24 cellular contexts compared by ENCODE assay signal in genomic region chr17:72642720-72643119, GRCh38.
A peak's percentile ranks its signal among the peaks of the same experiment; 100 is the strongest.
DNase-seq lines count a peak whose midpoint lies in the region; ATAC-seq lines count a peak whose summit lies in the region.
"Had no signal": no experiment of that assay in that cellular context is flagged by ENCODE, and none has a peak within 500 bp of the region (broad histone marks: within the 10 kb centered on the region; RNA-seq: fewer than 3 reads in every experiment).

No MANE protein-coding gene starts in this region.

- H3K4me3 ChIP-seq in mesendoderm (ENCODE audit: low read length) = no peak overlapping the region
- H3K4me3 ChIP-seq: A549; BLaER1 treated with 17β-estradiol and CSF1 and Interleukin-3, amounts not matched to agents 10 nM and 100 nM; GM12878; GM23248 had no signal

- H4K8ac ChIP-seq in mesendoderm (ENCODE audit: low read depth, low read length) = no peak overlapping the region

- no peaks in the 10 kb centered on the region for H3K27me3 ChIP-seq in mesendoderm (ENCODE audit: insufficient read depth, low read length, poor library complexity)
- H3K27me3 ChIP-seq: BE2C; BLaER1 treated with 17β-estradiol and CSF1 and Interleukin-3, amounts not matched to agents 10 nM and 100 nM had no signal

- no peak overlapping the region for H3K4me2 ChIP-seq in mesendoderm (ENCODE audit: low read length)
- H3K4me2 ChIP-seq: A549; BLaER1 treated with 17β-estradiol and CSF1 and Interleukin-3, amounts not matched to agents 10 nM and 100 nM had no signal

- H3K56ac ChIP-seq in mesendoderm (ENCODE audit: low read length) = no peak overlapping the region

- DNase-seq in activated CD4-positive, alpha-beta T cell treated with anti-CD3 and anti-CD28 coated beads for 36 hours = no peak
- DNase-seq in activated CD4-positive, alpha-beta T cell treated with anti-CD3 and anti-CD28 coated beads, Interleukin-2, amount 50 U/mL, for 1 hour = no peak
- no peak for DNase-seq in stimulated activated naive CD8-positive, alpha-beta T cell treated with anti-CD3 and anti-CD28 coated beads, Interleukin-15, Interleukin-2, amounts not matched to agents 100 U/mL and 50 U/mL, for 24 hours
- no peak for DNase-seq in stimulated activated naive CD8-positive, alpha-beta T cell treated with anti-CD3 and anti-CD28 coated beads, Interleukin-15, amount 100 ng/mL, for 72 hours
- DNase-seq in mesendoderm (no peak), renal cortical epithelial cell (ENCODE audit: low read depth) (peak; percentile 18), NCI-H1105 (lab: John Stamatoyannopoulos, UW) (no peak), Kasumi-1 (lab: John Stamatoyannopoulos, UW) (no peak)
- DNase-seq: 8988T; ACHN; AML-193; BE2C; CD4-positive, alpha-beta T cell; CD8-positive, alpha-beta memory T cell; DND-41; EL; GDM1; GM23248; H7; HCEC 1CT had no signal

- H3K4ac ChIP-seq in mesendoderm (ENCODE audit: low read depth, low read length) = no peak overlapping the region

- CTCF ChIA-PET in activated CD4-positive, alpha-beta T cell treated with anti-CD3 and anti-CD28 coated beads for 36 hours (lab: Charles Lee) = interaction anchor here (0.6 to 0.8 kb wide), 2 partner anchors 15 to 86 kb away, joined by 3 to 4 read pairs; no protein-coding TSS in a partner anchor

- no peaks in the 10 kb centered on the region for H3K79me2 ChIP-seq in mesendoderm (ENCODE audit: control insufficient read depth, insufficient read depth, low read length)

- peak; percentile 36 for ATAC-seq in activated CD4-positive, alpha-beta T cell treated with anti-CD3 and anti-CD28 coated beads for 36 hours
- ATAC-seq in stimulated activated naive CD8-positive, alpha-beta T cell treated with anti-CD3 and anti-CD28 coated beads, Interleukin-15, Interleukin-2, amounts not matched to agents 100 U/mL and 50 U/mL, for 24 hours = peak; percentile 49
- ATAC-seq in stimulated activated naive CD8-positive, alpha-beta T cell treated with anti-CD3 and anti-CD28 coated beads, Interleukin-15, amount 100 ng/mL, for 72 hours = no peak
- ATAC-seq: A549, GM12878 had no signal

- H3K9me3 Mint-ChIP-seq in activated CD4-positive, alpha-beta T cell treated with anti-CD3 and anti-CD28 coated beads for 36 hours (ENCODE audit: low read depth) = no peaks in the 10 kb centered on the region
- H3K9me3 Mint-ChIP-seq in stimulated activated naive CD8-positive, alpha-beta T cell treated with anti-CD3 and anti-CD28 coated beads, Interleukin-15, amount 100 ng/mL, for 72 hours = no peaks in the 10 kb centered on the region
- H3K9me3 Mint-ChIP-seq: CD4-positive, alpha-beta T cell; CD8-positive, alpha-beta memory T cell had no signal

- peaks cover 5% of the 10 kb centered on the region for H3K27me3 Mint-ChIP-seq in activated CD4-positive, alpha-beta T cell treated with anti-CD3 and anti-CD28 coated beads for 36 hours
- H3K27me3 Mint-ChIP-seq in stimulated activated naive CD8-positive, alpha-beta T cell treated with anti-CD3 and anti-CD28 coated beads, Interleukin-15, amount 100 ng/mL, for 72 hours = peaks cover 14% of the 10 kb centered on the region

- no CpG with 5 or more reads among the region's 7 CpGs for WGBS in mesendoderm (ENCODE audit: extremely low coverage, insufficient coverage, low lambda C conversion rate)

- POLR2A ChIA-PET in activated CD4-positive, alpha-beta T cell treated with anti-CD3 and anti-CD28 coated beads for 36 hours (lab: Charles Lee) = no interaction called here

- no peak overlapping the region for H2BK5ac ChIP-seq in mesendoderm (ENCODE audit: low read length)

- H2AK5ac ChIP-seq in mesendoderm (ENCODE audit: low read length) = no peak overlapping the region

- H4K5ac ChIP-seq in mesendoderm (ENCODE audit: low read length) = no peak overlapping the region

- peak overlapping the region; percentile 24 for H3K23ac ChIP-seq in mesendoderm (ENCODE audit: low read length)

- H3K4me1 ChIP-seq in mesendoderm (ENCODE audit: control insufficient read depth, low read depth, low read length) = no peaks in the 10 kb centered on the region
- H3K4me1 ChIP-seq: A549; BLaER1 treated with 17β-estradiol and CSF1 and Interleukin-3, amounts not matched to agents 10 nM and 100 nM had no signal

- intact Hi-C loops in activated CD4-positive, alpha-beta T cell treated with anti-CD3 and anti-CD28 coated beads for 36 hours (cut with DNase I, micrococcal nuclease) = no loop called here

- no peaks in the 10 kb centered on the region for H3K79me1 ChIP-seq in mesendoderm (ENCODE audit: low read length)

- H3K36me3 ChIP-seq in mesendoderm (ENCODE audit: control insufficient read depth, insufficient read depth, low read length) = no peaks in the 10 kb centered on the region
- H3K36me3 ChIP-seq: BE2C had no signal

- no peak overlapping the region for H3K27ac Mint-ChIP-seq in activated CD4-positive, alpha-beta T cell treated with anti-CD3 and anti-CD28 coated beads for 36 hours
- no peak overlapping the region for H3K27ac Mint-ChIP-seq in stimulated activated naive CD8-positive, alpha-beta T cell treated with anti-CD3 and anti-CD28 coated beads, Interleukin-15, amount 100 ng/mL, for 72 hours
- H3K27ac Mint-ChIP-seq: CD14-positive monocyte; CD4-positive, alpha-beta T cell; CD8-positive, alpha-beta memory T cell had no signal

- no peaks in the 10 kb centered on the region for H3K4me1 Mint-ChIP-seq in activated CD4-positive, alpha-beta T cell treated with anti-CD3 and anti-CD28 coated beads for 36 hours
- H3K4me1 Mint-ChIP-seq in stimulated activated naive CD8-positive, alpha-beta T cell treated with anti-CD3 and anti-CD28 coated beads, Interleukin-15, amount 100 ng/mL, for 72 hours = no peaks in the 10 kb centered on the region
- H3K4me1 Mint-ChIP-seq: CD8-positive, alpha-beta memory T cell had no signal

- no peak overlapping the region for H3K27ac ChIP-seq in mesendoderm (ENCODE audit: low read depth, low read length)
- H3K27ac ChIP-seq: A549; BLaER1 treated with 17β-estradiol and CSF1 and Interleukin-3, amounts not matched to agents 10 nM and 100 nM; GM23248 had no signal

- H3K4me3 Mint-ChIP-seq in activated CD4-positive, alpha-beta T cell treated with anti-CD3 and anti-CD28 coated beads for 36 hours = no peak overlapping the region
- H3K4me3 Mint-ChIP-seq in stimulated activated naive CD8-positive, alpha-beta T cell treated with anti-CD3 and anti-CD28 coated beads, Interleukin-15, amount 100 ng/mL, for 72 hours = no peak overlapping the region
- H3K4me3 Mint-ChIP-seq: CD14-positive monocyte; CD4-positive, alpha-beta T cell; CD8-positive, alpha-beta memory T cell had no signal

- H3K18ac ChIP-seq in mesendoderm (ENCODE audit: low read length) = no peak overlapping the region

- peaks cover 5% of the 10 kb centered on the region for H3K36me3 Mint-ChIP-seq in activated CD4-positive, alpha-beta T cell treated with anti-CD3 and anti-CD28 coated beads for 36 hours (ENCODE audit: low read depth)

- H3K9ac ChIP-seq in mesendoderm (ENCODE audit: low read length) = no peak overlapping the region
- H3K9ac ChIP-seq: BLaER1 treated with 17β-estradiol and CSF1 and Interleukin-3, amounts not matched to agents 10 nM and 100 nM; GM23248 had no signal

- H2BK15ac ChIP-seq in mesendoderm (replicated peaks; ENCODE audit: low read depth) = no peak overlapping the region

- H2BK120ac ChIP-seq in mesendoderm (ENCODE audit: low read depth, low read length) = no peak overlapping the region
